Comparison of ENCODE assay signal across 1 cellular context in the genomic region with DNA sequence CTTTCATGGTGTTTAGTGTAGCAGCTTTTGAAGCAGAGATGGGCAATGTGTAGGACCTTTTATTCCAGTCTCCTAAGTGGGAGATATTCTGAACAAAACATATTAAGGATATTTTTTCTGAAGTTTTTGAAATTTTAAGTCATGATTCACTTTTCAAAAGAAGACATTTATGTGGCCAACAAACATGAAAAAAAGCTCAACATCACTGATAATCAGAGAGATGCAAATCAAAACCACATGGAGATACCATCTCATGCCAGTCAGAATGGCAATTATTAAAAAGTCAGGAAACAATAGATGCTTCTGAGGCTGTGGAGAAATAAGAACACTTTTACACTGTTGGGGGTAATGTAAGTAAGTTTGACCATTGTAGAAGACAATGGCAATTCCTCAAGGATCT.
TF ChIP-seq lines count a peak whose summit lies in the region.

No MANE protein-coding gene starts in this region.

TF ChIP-seq in IMR-90, 13 proteins besides CTCF, POLR2A, EP300 and RAD21 (continued from another document):
- TF ChIP-seq, protein P1, sequence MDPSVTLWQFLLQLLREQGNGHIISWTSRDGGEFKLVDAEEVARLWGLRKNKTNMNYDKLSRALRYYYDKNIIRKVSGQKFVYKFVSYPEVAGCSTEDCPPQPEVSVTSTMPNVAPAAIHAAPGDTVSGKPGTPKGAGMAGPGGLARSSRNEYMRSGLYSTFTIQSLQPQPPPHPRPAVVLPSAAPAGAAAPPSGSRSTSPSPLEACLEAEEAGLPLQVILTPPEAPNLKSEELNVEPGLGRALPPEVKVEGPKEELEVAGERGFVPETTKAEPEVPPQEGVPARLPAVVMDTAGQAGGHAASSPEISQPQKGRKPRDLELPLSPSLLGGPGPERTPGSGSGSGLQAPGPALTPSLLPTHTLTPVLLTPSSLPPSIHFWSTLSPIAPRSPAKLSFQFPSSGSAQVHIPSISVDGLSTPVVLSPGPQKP (IDR thresholded peaks at IDR 0.05; ENCODE audit: borderline replicate concordance, low read depth, low read length): no peak
- TF ChIP-seq CEBPB (IDR thresholded peaks at IDR 0.05; ENCODE audit: low read depth, low read length) (no peak), MAZ (IDR thresholded peaks at IDR 0.05; ENCODE audit: borderline replicate concordance, low read depth, low read length) (no peak), RFX5 (IDR thresholded peaks at IDR 0.05; ENCODE audit: low read depth, low read length) (no peak), RCOR1 (IDR thresholded peaks at IDR 0.05; ENCODE audit: insufficient replicate concordance, low read length) (no peak), FOS (IDR thresholded peaks at IDR 0.05; ENCODE audit: low read depth, low read length) (no peak), BHLHE40 (IDR thresholded peaks at IDR 0.05; ENCODE audit: low read depth, low read length) (no peak), SMC3 (IDR thresholded peaks at IDR 0.05; ENCODE audit: low read depth, low read length) (no peak), MXI1 (IDR thresholded peaks at IDR 0.05; ENCODE audit: borderline replicate concordance, low read depth, low read length) (no peak)
- TF ChIP-seq, protein P2, sequence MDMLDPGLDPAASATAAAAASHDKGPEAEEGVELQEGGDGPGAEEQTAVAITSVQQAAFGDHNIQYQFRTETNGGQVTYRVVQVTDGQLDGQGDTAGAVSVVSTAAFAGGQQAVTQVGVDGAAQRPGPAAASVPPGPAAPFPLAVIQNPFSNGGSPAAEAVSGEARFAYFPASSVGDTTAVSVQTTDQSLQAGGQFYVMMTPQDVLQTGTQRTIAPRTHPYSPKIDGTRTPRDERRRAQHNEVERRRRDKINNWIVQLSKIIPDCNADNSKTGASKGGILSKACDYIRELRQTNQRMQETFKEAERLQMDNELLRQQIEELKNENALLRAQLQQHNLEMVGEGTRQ (IDR thresholded peaks at IDR 0.05; ENCODE audit: low read depth, low read length): no peak
TF ChIP-seq in IMR-90: peak in this region for 0.
